In the genomic region with DNA sequence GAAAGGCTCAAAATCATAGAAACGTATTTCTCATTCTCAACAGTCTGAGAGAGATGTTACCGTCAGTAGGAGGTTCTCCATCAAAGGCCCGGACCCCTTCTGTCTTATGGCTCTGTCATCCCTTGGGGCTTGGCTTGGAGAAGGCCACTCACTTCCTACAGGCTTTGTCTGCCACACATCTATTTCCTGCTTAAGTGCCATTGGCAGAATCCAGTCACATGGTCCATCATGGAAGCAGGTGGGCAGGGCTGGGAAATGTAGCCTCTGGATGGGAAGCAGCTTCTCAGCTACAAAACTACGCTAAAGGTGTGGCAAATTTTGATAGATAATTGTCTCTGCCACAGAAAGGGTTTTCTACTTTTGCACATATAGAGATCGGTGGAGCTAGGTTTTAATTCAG, we compare ENCODE assay signal across 1 cellular context.
TF ChIP-seq lines count a peak whose summit lies in the region.

No MANE protein-coding gene starts in this region.

TF ChIP-seq in SK-N-SH treated with all-trans-retinoic acid at 6 μM for 48 hours, 23 proteins besides CTCF, POLR2A, EP300 and RAD21 (continued from another document):
- TF ChIP-seq PATZ1 (CRISPR knock-in tag; IDR thresholded peaks at IDR 0.05; ENCODE audit: borderline replicate concordance) (no peak), ZFP3 (CRISPR knock-in tag; IDR thresholded peaks at IDR 0.05) (no peak), SNAI2 (CRISPR knock-in tag; IDR thresholded peaks at IDR 0.05) (no peak), GLIS3 (CRISPR knock-in tag; IDR thresholded peaks at IDR 0.05) (no peak), ZNF70 (CRISPR knock-in tag; IDR thresholded peaks at IDR 0.05) (no peak), BACH2 (CRISPR knock-in tag; IDR thresholded peaks at IDR 0.05; ENCODE audit: borderline replicate concordance) (no peak), PPARA (CRISPR knock-in tag; IDR thresholded peaks at IDR 0.05; ENCODE audit: borderline replicate concordance) (no peak), ESRRG (CRISPR knock-in tag; IDR thresholded peaks at IDR 0.05) (no peak), POU6F1 (CRISPR knock-in tag; IDR thresholded peaks at IDR 0.05; ENCODE audit: borderline replicate concordance, low read depth) (no peak), CSDC2 (CRISPR knock-in tag; IDR thresholded peaks at IDR 0.05) (no peak)
- TF ChIP-seq, protein P1, sequence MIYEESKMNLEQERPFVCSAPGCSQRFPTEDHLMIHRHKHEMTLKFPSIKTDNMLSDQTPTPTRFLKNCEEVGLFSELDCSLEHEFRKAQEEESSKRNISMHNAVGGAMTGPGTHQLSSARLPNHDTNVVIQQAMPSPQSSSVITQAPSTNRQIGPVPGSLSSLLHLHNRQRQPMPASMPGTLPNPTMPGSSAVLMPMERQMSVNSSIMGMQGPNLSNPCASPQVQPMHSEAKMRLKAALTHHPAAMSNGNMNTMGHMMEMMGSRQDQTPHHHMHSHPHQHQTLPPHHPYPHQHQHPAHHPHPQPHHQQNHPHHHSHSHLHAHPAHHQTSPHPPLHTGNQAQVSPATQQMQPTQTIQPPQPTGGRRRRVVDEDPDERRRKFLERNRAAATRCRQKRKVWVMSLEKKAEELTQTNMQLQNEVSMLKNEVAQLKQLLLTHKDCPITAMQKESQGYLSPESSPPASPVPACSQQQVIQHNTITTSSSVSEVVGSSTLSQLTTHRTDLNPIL (CRISPR knock-in tag; IDR thresholded peaks at IDR 0.05; ENCODE audit: low read depth), result no peak
- TF ChIP-seq, protein P2, sequence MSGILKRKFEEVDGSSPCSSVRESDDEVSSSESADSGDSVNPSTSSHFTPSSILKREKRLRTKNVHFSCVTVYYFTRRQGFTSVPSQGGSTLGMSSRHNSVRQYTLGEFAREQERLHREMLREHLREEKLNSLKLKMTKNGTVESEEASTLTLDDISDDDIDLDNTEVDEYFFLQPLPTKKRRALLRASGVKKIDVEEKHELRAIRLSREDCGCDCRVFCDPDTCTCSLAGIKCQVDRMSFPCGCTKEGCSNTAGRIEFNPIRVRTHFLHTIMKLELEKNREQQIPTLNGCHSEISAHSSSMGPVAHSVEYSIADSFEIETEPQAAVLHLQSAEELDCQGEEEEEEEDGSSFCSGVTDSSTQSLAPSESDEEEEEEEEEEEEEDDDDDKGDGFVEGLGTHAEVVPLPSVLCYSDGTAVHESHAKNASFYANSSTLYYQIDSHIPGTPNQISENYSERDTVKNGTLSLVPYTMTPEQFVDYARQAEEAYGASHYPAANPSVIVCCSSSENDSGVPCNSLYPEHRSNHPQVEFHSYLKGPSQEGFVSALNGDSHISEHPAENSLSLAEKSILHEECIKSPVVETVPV (CRISPR knock-in tag; IDR thresholded peaks at IDR 0.05), result no peak
